37 cellular contexts compared by ENCODE assay signal in genomic region chr11:34610324-34611041, GRCh38. TPM values are rescaled to one million over a fixed set of nuclear protein-coding genes. Genes with fewer than 3 reads are reported as not detected.
"Had no signal": no experiment of that assay in that cellular context is flagged by ENCODE, and none has a peak within 500 bp of the region (broad histone marks: within the 10 kb centered on the region; RNA-seq: fewer than 3 reads in every experiment).

No MANE protein-coding gene starts in this region.

- H3K9me3 ChIP-seq: adrenal gland, body of pancreas, breast epithelium had no signal

- ATAC-seq: activated CD8-positive, alpha-beta T cell treated with anti-CD3 and anti-CD28 coated beads for 36 hours; activated naive CD4-positive, alpha-beta T cell treated with anti-CD3 and anti-CD28 coated beads, Interleukin-2, amount 50 U/mL, for 72 hours; activated T-cell treated with anti-CD3 and anti-CD28 coated beads, Interleukin-2, amount 50 U/mL, for 4 hours; body of pancreas had no signal

- H3K36me3 Mint-ChIP-seq: activated naive CD4-positive, alpha-beta T cell treated with anti-CD3 and anti-CD28 coated beads, Interleukin-2, amount 50 U/mL, for 72 hours had no signal

- FAIRE-seq: astrocyte, RCC 7860 had no signal

- H3K27ac Mint-ChIP-seq: activated B cell treated with CpG ODN at 0.5 μM for 24 hours; activated CD8-positive, alpha-beta T cell treated with anti-CD3 and anti-CD28 coated beads for 36 hours; activated naive CD4-positive, alpha-beta T cell treated with anti-CD3 and anti-CD28 coated beads for 36 hours; activated naive CD4-positive, alpha-beta T cell treated with anti-CD3 and anti-CD28 coated beads, Interleukin-2, amount 50 U/mL, for 72 hours; activated T-helper 1 cell treated with anti-CD3 and anti-CD28 coated beads, Interleukin-12 subunit alpha, Interleukin-12 subunit beta, Interleukin-2, Interleukin-4 antibody, amounts not matched to agents 30 ng/mL and 10 ng/mL and 1 ng/mL, durations not matched to agents 14 hours and 24 hours and 36 hours had no signal

- H3K4me1 ChIP-seq: breast epithelium had no signal

- H3K9me3 Mint-ChIP-seq: activated B cell treated with CpG ODN at 0.5 μM for 24 hours; activated CD8-positive, alpha-beta T cell treated with anti-CD3 and anti-CD28 coated beads for 36 hours; activated naive CD4-positive, alpha-beta T cell treated with anti-CD3 and anti-CD28 coated beads for 36 hours; activated T-cell treated with anti-CD3 and anti-CD28 coated beads, Interleukin-2, amount 50 U/mL, for 4 hours; activated T-helper 1 cell treated with anti-CD3 and anti-CD28 coated beads, Interleukin-12 subunit alpha, Interleukin-12 subunit beta, Interleukin-2, Interleukin-4 antibody, amounts not matched to agents 30 ng/mL and 10 ng/mL and 1 ng/mL, durations not matched to agents 14 hours and 24 hours and 36 hours had no signal

- H3K9ac ChIP-seq: KMS-11 had no signal

- H3K4me3 ChIP-seq: adrenal gland, body of pancreas, breast epithelium, PC-9 had no signal

- H3K27me3 Mint-ChIP-seq: activated B cell treated with CpG ODN at 0.5 μM for 24 hours had no signal

- H3K27me3 ChIP-seq: adrenal gland, body of pancreas, breast epithelium had no signal

- H3K4me3 Mint-ChIP-seq: activated B cell treated with CpG ODN at 0.5 μM for 24 hours; activated CD8-positive, alpha-beta T cell treated with anti-CD3 and anti-CD28 coated beads for 36 hours; activated naive CD4-positive, alpha-beta T cell treated with anti-CD3 and anti-CD28 coated beads for 36 hours; activated T-cell treated with anti-CD3 and anti-CD28 coated beads, Interleukin-2, amount 50 U/mL, for 4 hours; activated T-helper 1 cell treated with anti-CD3 and anti-CD28 coated beads, Interleukin-12 subunit alpha, Interleukin-12 subunit beta, Interleukin-2, Interleukin-4 antibody, amounts not matched to agents 30 ng/mL and 10 ng/mL and 1 ng/mL, durations not matched to agents 14 hours and 24 hours and 36 hours had no signal

- H3K4me2 ChIP-seq: KMS-11, PC-9 had no signal

- DNase-seq: activated B cell treated with CpG ODN at 0.5 μM for 24 hours; activated CD4-positive, alpha-beta T cell treated with anti-CD3 and anti-CD28 coated beads for 4 hours; activated CD4-positive, CD25-positive, alpha-beta regulatory T cell treated with anti-CD3 and anti-CD28 coated beads, Interleukin-2, amount 50 U/mL, for 72 hours; activated CD8-positive, alpha-beta T cell treated with anti-CD3 and anti-CD28 coated beads for 36 hours; activated gamma-delta T cell treated with Interleukin-2 at 50 U/mL for 16 hours; activated naive CD4-positive, alpha-beta T cell treated with anti-CD3 and anti-CD28 coated beads for 36 hours; activated T-cell treated with anti-CD3 and anti-CD28 coated beads, Interleukin-2, amount 50 U/mL, for 4 hours; body of pancreas; MM.1S; MV-4-11; NCI-H1092; NCI-H1436 treated with DMSO at 0.1 percent for 48 hours; NCI-H1694 treated with DMSO at 0.1 percent for 48 hours; NCI-H2029; NCI-H2107; NCI-H2171; NCI-H510A; NCI-H526; NCI-H748 treated with DMSO at 0.1 percent for 48 hours; NK-92 treated with Interleukin-12 subunit alpha and Interleukin-12 subunit beta, amount 100 ng/mL, for 24 hours; Right ventricle myocardium superior; SW 1271; T-helper 1 cell; T-helper 2 cell; T-helper 9 cell had no signal

- H2AFZ ChIP-seq: PC-9 had no signal

- H3K27ac ChIP-seq: breast epithelium, KMS-11, PC-9, RWPE1, VCaP had no signal

- H3K36me3 ChIP-seq: adrenal gland, breast epithelium had no signal

RNA-seq across cellular contexts. Expression of gene EHF, which starts 10.4 kb away (rescaled TPM):
- total RNA-seq: activated CD8-positive, alpha-beta T cell treated with anti-CD3 and anti-CD28 coated beads for 36 hours; activated naive CD4-positive, alpha-beta T cell treated with anti-CD3 and anti-CD28 coated beads for 36 hours; activated naive CD4-positive, alpha-beta T cell treated with anti-CD3 and anti-CD28 coated beads, Interleukin-2, amount 50 U/mL, for 72 hours; activated T-helper 1 cell treated with anti-CD3 and anti-CD28 coated beads, Interleukin-12 subunit alpha, Interleukin-12 subunit beta, Interleukin-2, Interleukin-4 antibody, amounts not matched to agents 30 ng/mL and 10 ng/mL and 1 ng/mL, durations not matched to agents 14 hours and 24 hours and 36 hours; LHCN-M2; OCI-LY7 had no signal
